1 cellular context compared by ENCODE assay signal in the genomic region with DNA sequence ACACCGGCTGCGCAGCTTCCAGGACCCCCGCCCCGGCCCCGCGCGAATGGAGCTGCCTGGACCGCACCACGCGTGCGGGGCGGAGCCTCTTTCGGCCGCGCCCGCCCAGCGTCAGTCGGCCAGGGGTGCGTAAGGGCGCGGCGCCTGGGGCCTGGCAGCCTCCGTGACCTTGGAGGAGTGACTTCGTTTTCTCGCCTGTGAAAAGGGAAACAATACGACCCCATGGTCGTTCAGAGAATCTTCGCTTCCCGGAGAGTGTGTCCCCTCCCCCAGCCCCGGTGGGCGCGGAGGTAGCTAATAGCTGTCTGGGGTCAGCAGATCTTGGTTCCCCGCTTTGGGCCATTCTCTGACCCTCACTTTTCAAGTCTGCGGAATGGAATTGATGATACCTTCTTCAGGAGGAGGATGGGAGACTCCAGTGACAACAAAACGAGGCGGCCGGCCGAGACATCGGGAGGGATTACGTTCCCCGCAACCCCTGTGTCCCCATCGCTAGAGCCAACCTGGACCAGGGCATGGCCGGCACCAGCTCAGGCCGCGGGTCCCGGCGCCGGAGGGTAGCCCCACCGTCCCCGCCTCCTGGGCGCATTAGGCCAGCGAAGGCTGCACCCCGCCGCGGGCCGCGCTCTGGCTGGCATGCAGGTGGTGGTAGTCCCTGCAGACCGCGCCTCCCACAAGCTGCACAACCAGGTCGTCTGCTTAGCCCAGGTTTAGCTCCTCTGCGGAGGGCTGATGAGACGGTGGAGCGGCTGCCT.
TF ChIP-seq lines count a peak whose summit lies in the region.

No MANE protein-coding gene starts in this region.

TF ChIP-seq in K562, 482 proteins besides CTCF, POLR2A, EP300 and RAD21 (continued from another document):
- TF ChIP-seq, protein P1, sequence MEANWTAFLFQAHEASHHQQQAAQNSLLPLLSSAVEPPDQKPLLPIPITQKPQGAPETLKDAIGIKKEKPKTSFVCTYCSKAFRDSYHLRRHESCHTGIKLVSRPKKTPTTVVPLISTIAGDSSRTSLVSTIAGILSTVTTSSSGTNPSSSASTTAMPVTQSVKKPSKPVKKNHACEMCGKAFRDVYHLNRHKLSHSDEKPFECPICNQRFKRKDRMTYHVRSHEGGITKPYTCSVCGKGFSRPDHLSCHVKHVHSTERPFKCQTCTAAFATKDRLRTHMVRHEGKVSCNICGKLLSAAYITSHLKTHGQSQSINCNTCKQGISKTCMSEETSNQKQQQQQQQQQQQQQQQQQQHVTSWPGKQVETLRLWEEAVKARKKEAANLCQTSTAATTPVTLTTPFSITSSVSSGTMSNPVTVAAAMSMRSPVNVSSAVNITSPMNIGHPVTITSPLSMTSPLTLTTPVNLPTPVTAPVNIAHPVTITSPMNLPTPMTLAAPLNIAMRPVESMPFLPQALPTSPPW (CRISPR knock-in tag; IDR thresholded peaks at IDR 0.05), result peak; percentile 51
- TF ChIP-seq TBP (optimal IDR thresholded peaks at IDR 0.05; ENCODE audit: low read depth, low read length) (peak; percentile 63), RHOXF2B (CRISPR knock-in tag; conservative IDR thresholded peaks at IDR 0.05) (no peak), JUND (IDR thresholded peaks at IDR 0.05; ENCODE audit: borderline replicate concordance, low read depth, low read length) (peak; percentile 14; the same call in 1 of the 2 replicates), JUND (tag; IDR thresholded peaks at IDR 0.05; ENCODE audit: borderline replicate concordance, low read depth, low read length) (no peak), ZFPM2 (CRISPR knock-in tag; IDR thresholded peaks at IDR 0.05) (no peak), PML (IDR thresholded peaks at IDR 0.05; ENCODE audit: low read length) (peak; percentile 19; the same call in 1 of the 2 replicates), POLR2AphosphoS5 (IDR thresholded peaks at IDR 0.05; ENCODE audit: control insufficient read depth, insufficient read depth, low read depth, low read length) (peak; percentile 42; the same call in 1 of the 2 replicates), EP400 (IDR thresholded peaks at IDR 0.05) (peak; percentile 48; the same call in 1 of the 2 replicates), ZNF79 (CRISPR knock-in tag; IDR thresholded peaks at IDR 0.05; ENCODE audit: low read depth) (no peak), ZNF324 (CRISPR knock-in tag; IDR thresholded peaks at IDR 0.05) (no peak; the same call in 1 of the 2 replicates), KDM5B (IDR thresholded peaks at IDR 0.05; ENCODE audit: insufficient replicate concordance, low read depth, low read length) (peak; percentile 83), POLR2G (IDR thresholded peaks at IDR 0.05; ENCODE audit: low read depth, low read length) (peak; percentile 78), CCNT2 (IDR thresholded peaks at IDR 0.05; ENCODE audit: borderline replicate concordance, extremely low read depth, insufficient read length, low read depth, low read length) (peak; percentile 55), CXXC5 (CRISPR knock-in tag; IDR thresholded peaks at IDR 0.05) (peak; percentile 83), SUPT5H (IDR thresholded peaks at IDR 0.05) (peak; percentile 69), COPS2 (conservative IDR thresholded peaks at IDR 0.05) (no peak), NFXL1 (CRISPR knock-in tag; IDR thresholded peaks at IDR 0.05) (no peak), CREB1 (IDR thresholded peaks at IDR 0.05) (no peak; the same call in 1 of the 2 replicates), CREB1 (CRISPR knock-in tag; IDR thresholded peaks at IDR 0.05) (no peak), CTBP1 (IDR thresholded peaks at IDR 0.05; ENCODE audit: borderline replicate concordance) (peak; percentile 86), CBX1 (IDR thresholded peaks at IDR 0.05; ENCODE audit: low read depth) (0 out of 2 replicates have a peak, but pooled peaks have one; percentile 23), ZNF76 (CRISPR knock-in tag; IDR thresholded peaks at IDR 0.05; ENCODE audit: borderline replicate concordance) (no peak)
- TF ChIP-seq, protein P2, sequence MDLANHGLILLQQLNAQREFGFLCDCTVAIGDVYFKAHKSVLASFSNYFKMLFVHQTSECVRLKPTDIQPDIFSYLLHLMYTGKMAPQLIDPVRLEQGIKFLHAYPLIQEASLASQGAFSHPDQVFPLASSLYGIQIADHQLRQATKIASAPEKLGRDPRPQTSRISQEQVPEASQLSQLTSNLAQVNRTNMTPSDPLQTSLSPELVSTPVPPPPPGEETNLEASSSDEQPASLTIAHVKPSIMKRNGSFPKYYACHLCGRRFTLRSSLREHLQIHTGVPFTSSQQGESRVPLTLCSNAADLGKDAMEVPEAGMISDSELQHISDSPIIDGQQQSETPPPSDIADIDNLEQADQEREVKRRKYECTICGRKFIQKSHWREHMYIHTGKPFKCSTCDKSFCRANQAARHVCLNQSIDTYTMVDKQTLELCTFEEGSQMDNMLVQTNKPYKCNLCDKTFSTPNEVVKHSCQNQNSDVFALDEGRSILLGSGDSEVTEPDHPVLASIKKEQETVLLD (IDR thresholded peaks at IDR 0.05), result peak; percentile 58; the same call in 1 of the 2 replicates
